ENCODE assay signal across 21 cellular contexts in genomic region chr11:112776834-112777793, GRCh38.
DNase-seq lines count a peak whose midpoint lies in the region; ATAC-seq, FAIRE-seq and TF ChIP-seq lines count a peak whose summit lies in the region.
"Had no signal": no experiment of that assay in that cellular context is flagged by ENCODE, and none has a peak within 500 bp of the region (broad histone marks: within the 10 kb centered on the region; RNA-seq: fewer than 3 reads in every experiment).

No MANE protein-coding gene starts in this region.

- no peaks in the 10 kb centered on the region for H3K9me3 Mint-ChIP-seq in astrocyte (ENCODE audit: unreplicated experiment)
- H3K9me3 Mint-ChIP-seq in stimulated activated memory B cell treated with anti-CD40 and anti-IgM and Interleukin-4, amounts not matched to agents 10 μg/mL and 1 μg/mL and 100 μg/mL, for 72 hours: no peaks in the 10 kb centered on the region
- H3K9me3 Mint-ChIP-seq: activated naive CD8-positive, alpha-beta T cell treated with anti-CD3 and anti-CD28 coated beads for 36 hours had no signal

- H3K4me2 ChIP-seq in astrocyte (ENCODE audit: low read length): no peak overlapping the region

- H3K9me3 ChIP-seq in astrocyte (ENCODE audit: insufficient read depth, low read depth, low read length) (no peaks in the 10 kb centered on the region), testis (no peaks in the 10 kb centered on the region)
- H3K9me3 ChIP-seq: sigmoid colon, tibial artery had no signal

- H3K36me3 ChIP-seq in astrocyte (ENCODE audit: insufficient read depth, low read length) (no peaks in the 10 kb centered on the region), testis (ENCODE audit: low read depth, missing control alignments) (no peaks in the 10 kb centered on the region)
- H3K36me3 ChIP-seq: sigmoid colon, tibial artery had no signal

- H3K4me3 ChIP-seq in astrocyte (ENCODE audit: insufficient read depth, low read depth, low read length) (no peak overlapping the region), testis (no peak overlapping the region)
- H3K4me3 ChIP-seq: sigmoid colon, tibial artery had no signal

- no peak overlapping the region for H3K27ac ChIP-seq in astrocyte (ENCODE audit: low read depth, low read length)
- no peak overlapping the region for H3K27ac ChIP-seq in testis
- H3K27ac ChIP-seq: 22Rv1, C4-2B, foreskin keratinocyte, HL-60, tibial artery had no signal

- H2AFZ ChIP-seq in astrocyte (ENCODE audit: low read depth, low read length): peak overlapping the region; percentile 9

- 60 to 76% methylated on average over 17 to 20 of the region's 20 CpGs for WGBS in testis, 2 donors

- DNase-seq in NCI-H146 (lab: John Stamatoyannopoulos, UW): peak; percentile 33
- no peak for DNase-seq in NCI-H146 treated with DMSO at 0.1 percent for 48 hours (lab: John Stamatoyannopoulos, UW; ENCODE audit: unreplicated experiment)
- no peak for DNase-seq in astrocyte (ENCODE audit: low read depth)
- peak; percentile 93 for DNase-seq in islet precursor cell
- peak; percentile 46 for DNase-seq in testis
- DNase-seq in omental fat pad (ENCODE audit: low spot score): no peak
- DNase-seq: activated CD4-positive, alpha-beta T cell treated with anti-CD3 and anti-CD28 coated beads for 36 hours; activated naive CD8-positive, alpha-beta T cell treated with anti-CD3 and anti-CD28 coated beads for 36 hours; DND-41; foreskin keratinocyte; NCI-H1694 treated with DMSO at 0.1 percent for 48 hours; sigmoid colon; stimulated activated CD4-positive, alpha-beta T cell treated with anti-CD3 and anti-CD28 coated beads, Interleukin-4, amount 100 ng/mL, for 24 hours; tibial artery had no signal

- TF ChIP-seq POLR2A in testis (IDR thresholded peaks at IDR 0.05): no peak

- intact Hi-C loops in testis (cut with DNase I; ENCODE audit: low total_unique reads): no loop called here

- H3K4me3 Mint-ChIP-seq in astrocyte (ENCODE audit: unreplicated experiment): no peak overlapping the region
- no peak overlapping the region for H3K4me3 Mint-ChIP-seq in stimulated activated memory B cell treated with anti-CD40 and anti-IgM and Interleukin-4, amounts not matched to agents 10 μg/mL and 1 μg/mL and 100 μg/mL, for 72 hours
- H3K4me3 Mint-ChIP-seq: activated CD4-positive, alpha-beta T cell treated with anti-CD3 and anti-CD28 coated beads for 36 hours; activated naive CD8-positive, alpha-beta T cell treated with anti-CD3 and anti-CD28 coated beads for 36 hours had no signal

- no peak for TF ChIP-seq CTCF in astrocyte (IDR thresholded peaks at IDR 0.05; ENCODE audit: insufficient read depth, low read depth, low read length)
- TF ChIP-seq CTCF in testis (IDR thresholded peaks at IDR 0.05): no peak
- TF ChIP-seq CTCF in omental fat pad (IDR thresholded peaks at IDR 0.05): no peak

- FAIRE-seq in astrocyte (lab: Jason Lieb, UNC): no peak
- FAIRE-seq: bronchial epithelial cell, endometrium had no signal

- peaks cover 16% of the 10 kb centered on the region for H3K4me1 ChIP-seq in astrocyte (ENCODE audit: insufficient read depth, low read length)
- peaks cover 11% of the 10 kb centered on the region for H3K4me1 ChIP-seq in testis
- H3K4me1 ChIP-seq: foreskin keratinocyte, sigmoid colon had no signal

- H3K27me3 Mint-ChIP-seq in astrocyte (ENCODE audit: low read depth, unreplicated experiment): peaks cover 10% of the 10 kb centered on the region
- H3K27me3 Mint-ChIP-seq in stimulated activated memory B cell treated with anti-CD40 and anti-IgM and Interleukin-4, amounts not matched to agents 10 μg/mL and 1 μg/mL and 100 μg/mL, for 72 hours: peaks cover 13% of the 10 kb centered on the region

- no peaks in the 10 kb centered on the region for H3K27me3 ChIP-seq in astrocyte (ENCODE audit: insufficient read depth, low read length)
- H3K27me3 ChIP-seq in testis: no peaks in the 10 kb centered on the region
- H3K27me3 ChIP-seq: foreskin keratinocyte, sigmoid colon had no signal

- no peaks in the 10 kb centered on the region for H3K36me3 Mint-ChIP-seq in astrocyte (ENCODE audit: low read depth, unreplicated experiment)
- no peaks in the 10 kb centered on the region for H3K36me3 Mint-ChIP-seq in stimulated activated memory B cell treated with anti-CD40 and anti-IgM and Interleukin-4, amounts not matched to agents 10 μg/mL and 1 μg/mL and 100 μg/mL, for 72 hours
- H3K36me3 Mint-ChIP-seq: activated naive CD8-positive, alpha-beta T cell treated with anti-CD3 and anti-CD28 coated beads for 36 hours had no signal

- no peaks in the 10 kb centered on the region for H3K79me2 ChIP-seq in astrocyte (ENCODE audit: insufficient read depth, low read length)

- H4K20me1 ChIP-seq in astrocyte (ENCODE audit: insufficient read depth, low read length): no peaks in the 10 kb centered on the region

- no peak overlapping the region for H3K27ac Mint-ChIP-seq in astrocyte (ENCODE audit: unreplicated experiment)
- no peak overlapping the region for H3K27ac Mint-ChIP-seq in stimulated activated memory B cell treated with anti-CD40 and anti-IgM and Interleukin-4, amounts not matched to agents 10 μg/mL and 1 μg/mL and 100 μg/mL, for 72 hours
- H3K27ac Mint-ChIP-seq: activated CD4-positive, alpha-beta T cell treated with anti-CD3 and anti-CD28 coated beads for 36 hours; activated naive CD8-positive, alpha-beta T cell treated with anti-CD3 and anti-CD28 coated beads for 36 hours had no signal

- H3K9ac ChIP-seq in astrocyte (ENCODE audit: low read length): no peak overlapping the region

- peaks cover 2% of the 10 kb centered on the region for H3K4me1 Mint-ChIP-seq in astrocyte (ENCODE audit: low read depth, unreplicated experiment)
- H3K4me1 Mint-ChIP-seq in stimulated activated memory B cell treated with anti-CD40 and anti-IgM and Interleukin-4, amounts not matched to agents 10 μg/mL and 1 μg/mL and 100 μg/mL, for 72 hours: no peaks in the 10 kb centered on the region
- H3K4me1 Mint-ChIP-seq: activated CD4-positive, alpha-beta T cell treated with anti-CD3 and anti-CD28 coated beads for 36 hours; activated naive CD8-positive, alpha-beta T cell treated with anti-CD3 and anti-CD28 coated beads for 36 hours had no signal

- ATAC-seq in HG03159 (IDR thresholded peaks at IDR 0.05; ENCODE audit: unreplicated experiment) (no peak), omental fat pad (ENCODE audit: low FRiP score) (no peak)
- no peak for ATAC-seq in stimulated activated memory B cell treated with anti-CD40 and anti-IgM and Interleukin-4, amounts not matched to agents 10 μg/mL and 1 μg/mL and 100 μg/mL, for 72 hours
- ATAC-seq: activated CD4-positive, alpha-beta T cell treated with anti-CD3 and anti-CD28 coated beads for 36 hours; foreskin keratinocyte had no signal

Comparison
In these comparisons a context has a peak if more than half of its experiments do, and no peak if none do; other contexts are left out.
1. DNase-seq: peak in NCI-H146 (single experiment), islet precursor cell (single experiment) and testis (single experiment); none in NCI-H146 treated with DMSO at 0.1 percent for 48 hours (single experiment), astrocyte (single experiment) and omental fat pad (single experiment).